8 cellular contexts compared by ENCODE assay signal in the genomic region with DNA sequence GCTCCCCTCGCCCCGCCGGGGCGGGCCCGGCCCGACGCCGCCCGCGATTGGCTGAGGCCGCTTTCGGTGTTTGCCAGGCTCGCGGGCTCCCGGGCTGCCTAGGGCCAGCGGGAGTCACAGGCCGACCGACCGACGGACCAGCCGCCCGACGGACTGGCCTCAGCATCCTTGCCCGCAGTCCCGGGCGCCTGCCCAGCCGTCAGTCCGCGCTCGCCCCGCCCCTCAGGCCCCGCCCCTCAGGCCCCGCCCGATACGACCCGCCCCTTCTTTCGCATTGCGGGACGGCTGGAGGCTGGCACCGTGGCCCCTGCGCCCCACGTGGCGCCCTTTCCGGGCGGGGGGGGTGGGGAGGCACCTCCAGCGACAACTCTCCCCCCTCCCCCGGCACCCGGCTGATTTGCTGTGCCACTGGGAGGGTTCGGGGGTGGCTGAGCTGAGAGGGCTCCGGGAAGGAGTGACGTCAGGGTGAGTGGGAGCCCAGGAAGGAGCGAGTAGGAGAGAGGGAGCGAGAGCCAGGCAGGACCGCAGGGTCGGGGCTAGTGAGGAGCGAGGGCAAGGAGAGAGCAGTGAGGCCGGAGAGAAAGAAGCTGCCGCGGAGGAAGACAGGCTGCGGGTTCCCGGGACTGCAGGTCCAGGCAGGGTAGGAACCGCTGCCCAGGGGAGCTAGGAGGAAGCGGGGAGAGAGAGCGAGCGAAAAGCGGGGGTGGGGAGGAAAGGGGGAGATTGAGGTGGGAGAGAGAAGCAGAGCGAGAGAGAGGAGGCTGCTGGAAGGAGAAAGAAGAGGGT. TPM values are rescaled to one million over a fixed set of nuclear protein-coding genes. Genes with fewer than 3 reads are reported as not detected.
A peak's percentile ranks its signal among the peaks of the same experiment; 100 is the strongest.
DNase-seq lines count a peak whose midpoint lies in the region; ATAC-seq and TF ChIP-seq lines count a peak whose summit lies in the region.

A gene with protein sequence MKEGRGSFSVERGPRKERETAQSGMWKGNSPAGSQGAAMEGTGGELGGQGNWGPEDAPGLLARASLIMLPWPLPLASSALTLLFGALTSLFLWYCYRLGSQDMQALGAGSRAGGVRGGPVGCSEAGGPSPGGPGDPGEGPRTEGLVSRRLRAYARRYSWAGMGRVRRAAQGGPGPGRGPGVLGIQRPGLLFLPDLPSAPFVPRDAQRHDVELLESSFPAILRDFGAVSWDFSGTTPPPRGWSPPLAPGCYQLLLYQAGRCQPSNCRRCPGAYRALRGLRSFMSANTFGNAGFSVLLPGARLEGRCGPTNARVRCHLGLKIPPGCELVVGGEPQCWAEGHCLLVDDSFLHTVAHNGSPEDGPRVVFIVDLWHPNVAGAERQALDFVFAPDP (plus strand): TSS at position 387 of the 786 bp plus-strand sequence. CDS start 484 bp downstream, outside the sequence.

- peak within 1 kb of the TSS; percentile 68 for H3K27ac ChIP-seq in colonic mucosa

- H3K27ac Mint-ChIP-seq in activated CD4-positive, alpha-beta T cell treated with anti-CD3 and anti-CD28 coated beads for 36 hours = peak within 1 kb of the TSS; percentile 38

- TF ChIP-seq CTCF in colonic mucosa (IDR thresholded peaks at IDR 0.05) = no peak

- peaks cover 13% of the 10 kb centered on the region for H3K4me1 Mint-ChIP-seq in activated CD4-positive, alpha-beta T cell treated with anti-CD3 and anti-CD28 coated beads for 36 hours

- peak; percentile 92 for ATAC-seq in activated CD4-positive, alpha-beta T cell treated with anti-CD3 and anti-CD28 coated beads for 36 hours
- ATAC-seq in left lobe of liver (peak; percentile 94), GM21619 (IDR thresholded peaks at IDR 0.05; ENCODE audit: unreplicated experiment) (no peak)

- H3K9me3 Mint-ChIP-seq in activated CD4-positive, alpha-beta T cell treated with anti-CD3 and anti-CD28 coated beads for 36 hours (ENCODE audit: low read depth) = no peaks in the 10 kb centered on the region

- H3K36me3 ChIP-seq in colonic mucosa = no peaks in the 10 kb centered on the region

- H3K4me3 ChIP-seq in colonic mucosa = peak within 1 kb of the TSS; percentile 69

- H3K27me3 Mint-ChIP-seq in activated CD4-positive, alpha-beta T cell treated with anti-CD3 and anti-CD28 coated beads for 36 hours = peaks cover 21% of the 10 kb centered on the region

- no peaks in the 10 kb centered on the region for H3K36me3 Mint-ChIP-seq in activated CD4-positive, alpha-beta T cell treated with anti-CD3 and anti-CD28 coated beads for 36 hours (ENCODE audit: low read depth)

- H3K9me3 ChIP-seq in colonic mucosa = no peaks in the 10 kb centered on the region

- peak within 1 kb of the TSS; percentile 24 to 58 for H3K9ac ChIP-seq in colonic mucosa (ENCODE audit: low read depth in 2 of 2, low read length in 2 of 2)

- peaks cover 5% of the 10 kb centered on the region for H3K4me1 ChIP-seq in colonic mucosa

- DNase-seq in DMS114 treated with DMSO at 0.1 percent for 48 hours (lab: John Stamatoyannopoulos, UW; ENCODE audit: unreplicated experiment) (peak; percentile 51), HEK293T (ENCODE audit: extremely low spot score) (peak; percentile 92), NCI-H2227 (lab: John Stamatoyannopoulos, UW; ENCODE audit: unreplicated experiment) (peak; percentile 87), colonic mucosa (peak; percentile 65), left lobe of liver (ENCODE audit: low spot score) (peak; percentile 72)
- DNase-seq in activated CD4-positive, alpha-beta T cell treated with anti-CD3 and anti-CD28 coated beads for 36 hours = peak; percentile 84
- DNase-seq in stimulated activated CD4-positive, alpha-beta T cell treated with anti-CD3 and anti-CD28 coated beads, Interleukin-1b, Interleukin-23, amount 100 ng/mL, for 4 hours (ENCODE audit: low read depth in 2 of 2) = peak; percentile 50 to 77

- CTCF ChIA-PET in HEK293T (lab: Yijun Ruan, JAX) = interaction anchor here (0.5 to 1.8 kb wide), 7 partner anchors 11 to 576 kb away, joined by 3 to 10 read pairs (median 4); no protein-coding TSS in a partner anchor
- CTCF ChIA-PET in activated CD4-positive, alpha-beta T cell treated with anti-CD3 and anti-CD28 coated beads for 36 hours (lab: Charles Lee) = interaction anchor here (0.6 to 2.0 kb wide), 9 partner anchors 16 to 200 kb away, joined by 3 to 9 read pairs (median 3); a partner anchor contains a TSS

- no peaks in the 10 kb centered on the region for H3K27me3 ChIP-seq in colonic mucosa

- peak within 1 kb of the TSS; percentile 74 for H3K4me3 Mint-ChIP-seq in activated CD4-positive, alpha-beta T cell treated with anti-CD3 and anti-CD28 coated beads for 36 hours

- POLR2A ChIA-PET in HEK293T (lab: Yijun Ruan, JAX) = interaction anchor here (0.6 to 4.9 kb wide), 24 partner anchors 9 to 153 kb away, joined by 3 to 41 read pairs (median 4); a partner anchor contains a TSS
- POLR2A ChIA-PET in activated CD4-positive, alpha-beta T cell treated with anti-CD3 and anti-CD28 coated beads for 36 hours (lab: Charles Lee) = interaction anchor here (1.6 kb wide), 1 partner anchor 73 kb away, joined by 4 read pairs; a partner anchor contains a TSS

- intact Hi-C loops in activated CD4-positive, alpha-beta T cell treated with anti-CD3 and anti-CD28 coated beads for 36 hours (cut with DNase I, micrococcal nuclease) = loop anchor here (1.0 kb wide), 7 partner anchors 23 to 192 kb away; a partner anchor contains a TSS
- intact Hi-C loops in colonic mucosa (cut with DNase I) = no loop called here

TF ChIP-seq in HEK293T, 16 proteins besides CTCF, POLR2A, EP300 and RAD21:
- TF ChIP-seq TARDBP (IDR thresholded peaks at IDR 0.05) = no peak
- peak; percentile 38; the same call in 1 of the 2 replicates for TF ChIP-seq L3MBTL2 (conservative IDR thresholded peaks at IDR 0.05)

RNA-seq across cellular contexts. Expression of the gene that starts here (rescaled TPM):
- total RNA-seq in activated CD4-positive, alpha-beta T cell treated with anti-CD3 and anti-CD28 coated beads for 36 hours = 1 to 10 TPM; 2.7 to 3.2 TPM
- 1 to 10 TPM; 1.5 to 3.9 TPM for total RNA-seq in colonic mucosa
- 0.13 TPM for total RNA-seq in left lobe of liver

Comparison
In these comparisons a context has a peak if more than half of its experiments do, and no peak if none do; other contexts are left out.
1. Peak in DNase-seq and ATAC-seq in left lobe of liver; RNA of the gene not detected or under 1 TPM.